8 cellular contexts compared by ENCODE assay signal in genomic region chr22:21952586-21953571, GRCh38. TPM values are rescaled to one million over a fixed set of nuclear protein-coding genes. Genes with fewer than 3 reads are reported as not detected.
DNase-seq lines count a peak whose midpoint lies in the region; ATAC-seq and TF ChIP-seq lines count a peak whose summit lies in the region.

A gene with protein sequence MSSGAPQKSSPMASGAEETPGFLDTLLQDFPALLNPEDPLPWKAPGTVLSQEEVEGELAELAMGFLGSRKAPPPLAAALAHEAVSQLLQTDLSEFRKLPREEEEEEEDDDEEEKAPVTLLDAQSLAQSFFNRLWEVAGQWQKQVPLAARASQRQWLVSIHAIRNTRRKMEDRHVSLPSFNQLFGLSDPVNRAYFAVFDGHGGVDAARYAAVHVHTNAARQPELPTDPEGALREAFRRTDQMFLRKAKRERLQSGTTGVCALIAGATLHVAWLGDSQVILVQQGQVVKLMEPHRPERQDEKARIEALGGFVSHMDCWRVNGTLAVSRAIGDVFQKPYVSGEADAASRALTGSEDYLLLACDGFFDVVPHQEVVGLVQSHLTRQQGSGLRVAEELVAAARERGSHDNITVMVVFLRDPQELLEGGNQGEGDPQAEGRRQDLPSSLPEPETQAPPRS (minus strand): TSS chr22:21952848. CDS start chr22:21946048, 6,800 bp downstream.

- H3K9me3 ChIP-seq in A673 (ENCODE audit: low read depth, low read length, poor library complexity, severe bottlenecking) (no peaks in the 10 kb centered on the region), mesenchymal stem cell (ENCODE audit: control insufficient read depth, low read length) (no peaks in the 10 kb centered on the region)

- no peaks in the 10 kb centered on the region for H3K27me3 Mint-ChIP-seq in effector memory CD8-positive, alpha-beta T cell

- no peak within 1 kb of the TSS for H2AK5ac ChIP-seq in mesenchymal stem cell (ENCODE audit: low read length, severe bottlenecking)

- peak; percentile 87 for DNase-seq in A673 (ENCODE audit: low spot score)
- DNase-seq in NOMO-1 (lab: John Stamatoyannopoulos, UW; ENCODE audit: unreplicated experiment in 2 of 2), result peak; percentile 77 to 88
- peak; percentile 67 to 74 for DNase-seq in activated CD8-positive, alpha-beta memory T cell treated with anti-CD3 and anti-CD28 coated beads for 4 hours (ENCODE audit: low read depth in 2 of 2)
- peak; percentile 90 to 96 (median 94) for DNase-seq in effector memory CD8-positive, alpha-beta T cell
- peak; percentile 67 for DNase-seq in mesenchymal stem cell
- peak; percentile 82 for DNase-seq in stimulated activated CD8-positive, alpha-beta memory T cell treated with anti-CD3 and anti-CD28 coated beads, Interleukin-12 subunit alpha, Interleukin-12 subunit beta, amount 100 ng/mL, for 1 hour (ENCODE audit: low read depth)

- WGBS in mesenchymal stem cell, result 14% methylated on average over 49 of the region's 58 CpGs

- POLR2A ChIA-PET in A673 (lab: Charles Lee; ENCODE audit: low non-redundant PET), result no interaction called here

- no peaks in the 10 kb centered on the region for H3K9me3 Mint-ChIP-seq in effector memory CD8-positive, alpha-beta T cell

- H2BK5ac ChIP-seq in mesenchymal stem cell (ENCODE audit: low read depth, low read length, poor library complexity, severe bottlenecking), result no peak within 1 kb of the TSS

- peak within 1 kb of the TSS; percentile 50 to 96 for H3K18ac ChIP-seq in mesenchymal stem cell (ENCODE audit: low read depth in 1 of 2, low read length in 2 of 2)

- H3K4me2 ChIP-seq in mesenchymal stem cell (ENCODE audit: low read length, poor library complexity, severe bottlenecking), result peak within 1 kb of the TSS; percentile 80

- peak; percentile 75 for TF ChIP-seq CTCF in A673 (conservative IDR thresholded peaks at IDR 0.05; ENCODE audit: low read depth, low read length)

- no peak within 1 kb of the TSS for H2BK15ac ChIP-seq in mesenchymal stem cell (ENCODE audit: low read depth, poor library complexity, severe bottlenecking)

- H2BK120ac ChIP-seq in mesenchymal stem cell (ENCODE audit: low read depth, low read length), result peak within 1 kb of the TSS; percentile 69

- peaks cover 14 to 18% of the 10 kb centered on the region in 2 donors for H3K4me1 Mint-ChIP-seq in effector memory CD8-positive, alpha-beta T cell (ENCODE audit: low read depth in 2 of 2)

- H3K27ac ChIP-seq in A673 (ENCODE audit: low read depth, low read length, poor library complexity, severe bottlenecking), result peak within 1 kb of the TSS; percentile 85
- no peak within 1 kb of the TSS for H3K27ac ChIP-seq in mesenchymal stem cell (ENCODE audit: low read length, poor library complexity, severe bottlenecking)

- H3K23ac ChIP-seq in mesenchymal stem cell (ENCODE audit: low read length in 2 of 2), result peak within 1 kb of the TSS in 1 of 2 experiments; percentile 77

- peak within 1 kb of the TSS; percentile 84 for H2AFZ ChIP-seq in mesenchymal stem cell (ENCODE audit: low read depth, low read length)

- H3K4me3 ChIP-seq in A673 (ENCODE audit: low read depth, low read length, poor library complexity, severe bottlenecking) (peak within 1 kb of the TSS; percentile 78), mesenchymal stem cell (ENCODE audit: insufficient read depth in 1 of 2, low read depth in 1 of 2, low read length in 2 of 2) (peak within 1 kb of the TSS; percentile 82)

- no TSS peak for BruUV-seq in A673 (replicated peaks; lab: Mats Ljungman, UMichigan)

- peak within 1 kb of the TSS in 1 of 2 experiments; percentile 89 for H3K14ac ChIP-seq in mesenchymal stem cell (ENCODE audit: low read length in 2 of 2)

- peak within 1 kb of the TSS in 1 of 2 experiments; percentile 94 for H3K4ac ChIP-seq in mesenchymal stem cell (ENCODE audit: low read depth in 1 of 2, low read length in 2 of 2)

- H3K4me3 Mint-ChIP-seq in effector memory CD8-positive, alpha-beta T cell, result peak within 1 kb of the TSS; percentile 79 to 82

- H3K27me3 ChIP-seq in A673 (replicated peaks; ENCODE audit: insufficient read depth, low read depth, low read length, poor library complexity), result no peaks in the 10 kb centered on the region
- no peaks in the 10 kb centered on the region for H3K27me3 ChIP-seq in mesenchymal stem cell (ENCODE audit: control insufficient read depth in 1 of 2, insufficient read depth in 1 of 2, low read length in 2 of 2)

- H4K8ac ChIP-seq in mesenchymal stem cell (ENCODE audit: low read length), result peak within 1 kb of the TSS; percentile 71

- H3K27ac Mint-ChIP-seq in effector memory CD8-positive, alpha-beta T cell, result peak within 1 kb of the TSS in 1 of 2 donors; percentile 68

- CTCF ChIA-PET in A673 (lab: Charles Lee), result interaction anchor here (0.7 to 1.8 kb wide), 7 partner anchors 11 to 287 kb away, joined by 3 to 17 read pairs (median 3); partner anchors contain the start of gene PPIL2

- H3K36me3 ChIP-seq in A673 (ENCODE audit: insufficient read depth, low read length, poor library complexity, severe bottlenecking) (no peaks in the 10 kb centered on the region), mesenchymal stem cell (ENCODE audit: control insufficient read depth in 1 of 2, insufficient read depth in 2 of 2, low read depth in 1 of 2, low read length in 2 of 2) (peaks cover 2% of the 10 kb centered on the region in 2 experiments)

- H4K91ac ChIP-seq in mesenchymal stem cell (ENCODE audit: low read length), result peak within 1 kb of the TSS; percentile 12

- peaks cover 14% of the 10 kb centered on the region for H3K36me3 Mint-ChIP-seq in effector memory CD8-positive, alpha-beta T cell (ENCODE audit: insufficient read depth)

- intact Hi-C loops in A673 (cut with micrococcal nuclease; ENCODE audit: unreplicated experiment), result loop anchor here (2.0 kb wide), 1 partner anchor 240 kb away; no protein-coding TSS in a partner anchor

- peaks cover 21% of the 10 kb centered on the region for H3K4me1 ChIP-seq in A673 (ENCODE audit: insufficient read depth, low read length, poor library complexity, severe bottlenecking)
- H3K4me1 ChIP-seq in mesenchymal stem cell (ENCODE audit: control insufficient read depth, insufficient read depth, low read depth, low read length), result peaks cover 9% of the 10 kb centered on the region

- peaks cover 19% of the 10 kb centered on the region for H3K79me1 ChIP-seq in mesenchymal stem cell (replicated peaks; ENCODE audit: low read length, poor library complexity, severe bottlenecking)

- H3K9ac ChIP-seq in mesenchymal stem cell (ENCODE audit: low read length), result peak within 1 kb of the TSS; percentile 83

- peak within 1 kb of the TSS in 1 of 2 experiments; percentile 68 for H2BK12ac ChIP-seq in mesenchymal stem cell (ENCODE audit: low read length in 2 of 2)

- ATAC-seq in GM18519 (IDR thresholded peaks at IDR 0.05; ENCODE audit: low FRiP score, unreplicated experiment) (peak; percentile 57), HG03432 (IDR thresholded peaks at IDR 0.05; ENCODE audit: unreplicated experiment) (peak; percentile 77)
- peak; percentile 91 for ATAC-seq in effector memory CD8-positive, alpha-beta T cell (replicated peaks)

RNA-seq across cellular contexts. Expression of the gene that starts here (rescaled TPM):
- 85.9 and 101 TPM in 2 replicates for total RNA-seq in A673 (2021)
- 19.5 TPM for polyA plus RNA-seq in mesenchymal stem cell (2013, experiment 1 of 2)
- polyA plus RNA-seq in mesenchymal stem cell (2013, experiment 2 of 2), result 21.1 TPM
